8 cellular contexts compared by ENCODE assay signal in the genomic region with DNA sequence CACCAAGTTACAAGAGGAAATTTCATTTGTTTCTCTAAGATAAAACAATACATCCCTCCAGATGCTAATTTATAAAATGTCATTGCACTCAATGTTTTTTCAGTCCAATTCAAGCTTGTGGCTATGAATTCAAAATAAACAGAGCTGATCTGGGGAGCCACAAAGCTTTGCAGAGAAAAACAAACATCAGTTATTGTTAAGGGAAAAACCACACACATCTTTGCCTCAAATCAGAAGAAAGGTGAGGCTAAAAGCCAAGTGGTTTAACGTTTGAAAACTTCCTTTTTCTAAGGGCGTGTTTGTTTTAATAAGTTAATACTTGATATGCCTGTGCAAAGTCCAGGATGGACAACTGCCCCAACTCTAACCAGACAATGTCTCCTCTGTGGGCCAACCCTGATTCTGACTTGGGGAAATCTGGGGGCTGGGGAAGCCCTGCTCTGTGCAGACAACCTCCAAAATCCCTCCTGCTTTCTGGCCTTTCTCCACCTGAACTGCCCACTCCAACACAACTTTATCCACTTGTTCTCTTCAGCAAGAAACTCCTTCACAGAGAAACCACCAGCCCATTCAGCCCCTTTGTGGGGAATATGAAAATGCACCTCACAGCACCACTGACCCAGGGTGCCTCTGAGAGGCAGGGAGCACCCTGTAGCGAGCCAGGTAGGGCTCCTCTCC. TPM values are rescaled to one million over a fixed set of nuclear protein-coding genes. Genes with fewer than 3 reads are reported as not detected.
DNase-seq lines count a peak whose midpoint lies in the region; ATAC-seq and TF ChIP-seq lines count a peak whose summit lies in the region.

No MANE protein-coding gene starts in this region.

- no peaks in the 10 kb centered on the region for H3K36me3 ChIP-seq in CD8-positive, alpha-beta T cell (ENCODE audit: insufficient read depth, low read length)
- H3K36me3 ChIP-seq in Panc1 (ENCODE audit: control insufficient read depth, insufficient read depth, low read length) (no peaks in the 10 kb centered on the region), left lung (no peaks in the 10 kb centered on the region), tibial nerve (no peaks in the 10 kb centered on the region)

- CTCF ChIA-PET in CD8-positive, alpha-beta T cell (lab: Charles Lee), result interaction anchor here (1.0 to 6.6 kb wide), 3 partner anchors 32 to 78 kb away, joined by 3 to 36 read pairs (median 13); partner anchors contain the start of gene NT5E
- CTCF ChIA-PET in Panc1 (lab: Charles Lee), result no interaction called here

- H3K4me3 ChIP-seq in CD8-positive, alpha-beta T cell (ENCODE audit: low read depth, low read length), result no peak overlapping the region
- H3K4me3 ChIP-seq in Panc1 (ENCODE audit: low read depth in 2 of 2, low read length in 2 of 2) (peak overlapping the region in 1 of 2 experiments; percentile 35; a peak in 2 of 4 replicates), left lung (no peak overlapping the region), tibial nerve (no peak overlapping the region)

- TF ChIP-seq EP300 in tibial nerve (IDR thresholded peaks at IDR 0.05), result no peak

- TF ChIP-seq CTCF in CD8-positive, alpha-beta T cell (IDR thresholded peaks at IDR 0.05), result no peak
- no peak for TF ChIP-seq CTCF in Panc1 (IDR thresholded peaks at IDR 0.05)
- no peak for TF ChIP-seq CTCF in left lung (IDR thresholded peaks at IDR 0.05)
- TF ChIP-seq CTCF in tibial nerve (IDR thresholded peaks at IDR 0.05), result no peak

- H3K27me3 ChIP-seq in CD8-positive, alpha-beta T cell (ENCODE audit: insufficient read depth, low read length), result no peaks in the 10 kb centered on the region
- H3K27me3 ChIP-seq in Panc1 (ENCODE audit: control insufficient read depth, insufficient read depth, low read length) (no peaks in the 10 kb centered on the region), left lung (no peaks in the 10 kb centered on the region), tibial nerve (no peaks in the 10 kb centered on the region)

- BruUV-seq in Panc1 (replicated peaks; lab: Mats Ljungman, UMichigan), result no TSS peak

- H3K4me1 Mint-ChIP-seq in CD8-positive, alpha-beta T cell (ENCODE audit: low read depth), result peaks cover 67% of the 10 kb centered on the region

- no peaks in the 10 kb centered on the region for H3K9me3 Mint-ChIP-seq in CD8-positive, alpha-beta T cell

- H3K4me1 ChIP-seq in CD8-positive, alpha-beta T cell (ENCODE audit: insufficient read depth, low read length), result peaks cover 56% of the 10 kb centered on the region
- H3K4me1 ChIP-seq in Panc1 (ENCODE audit: control insufficient read depth, insufficient read depth, low read length), result peaks cover 20% of the 10 kb centered on the region
- H3K4me1 ChIP-seq in left lung, result peaks cover 12 to 22% of the 10 kb centered on the region in 2 donors
- peaks cover 0 to 25% (median 3%) of the 10 kb centered on the region in 4 donors for H3K4me1 ChIP-seq in tibial nerve

- intact Hi-C loops in CD8-positive, alpha-beta T cell (cut with DNase I, micrococcal nuclease), result loop anchor here in 1 of 2 experiments (2.0 to 5.0 kb wide), 2 partner anchors 62 to 77 kb away; no protein-coding TSS in a partner anchor
- intact Hi-C loops in Panc1 (cut with micrococcal nuclease; ENCODE audit: unreplicated experiment) (loop anchor here (10.0 kb wide), 1 partner anchor 59 kb away; no protein-coding TSS in a partner anchor), left lung (cut with DNase I) (no loop called here)

- TF ChIP-seq POLR2A in tibial nerve (IDR thresholded peaks at IDR 0.05), result no peak

- peak overlapping the region; percentile 24 for H3K4me3 Mint-ChIP-seq in CD8-positive, alpha-beta T cell

- 45 to 46% methylated on average over 3 of the region's 3 CpGs for WGBS in tibial nerve, 2 donors

- H3K27me3 Mint-ChIP-seq in CD8-positive, alpha-beta T cell (ENCODE audit: low read depth), result no peaks in the 10 kb centered on the region

- no peak overlapping the region for H3K27ac ChIP-seq in CD8-positive, alpha-beta T cell (ENCODE audit: low read depth, low read length)
- peak overlapping the region; percentile 74 for H3K27ac ChIP-seq in Panc1 (ENCODE audit: low read length)
- peak overlapping the region in 1 of 2 donors; percentile 48 for H3K27ac ChIP-seq in left lung
- peak overlapping the region in 1 of 4 donors; percentile 46 for H3K27ac ChIP-seq in tibial nerve

- no peak for DNase-seq in CD8-positive, alpha-beta T cell
- no peak for DNase-seq in Panc1 (ENCODE audit: low read depth, low spot score)
- DNase-seq in left lung, result no peak
- no peak for DNase-seq in pons (ENCODE audit: low spot score)
- no peak for DNase-seq in NCI-H2171 treated with DMSO at 0.1 percent for 48 hours (lab: John Stamatoyannopoulos, UW)
- DNase-seq in activated T-cell treated with anti-CD3 and anti-CD28 coated beads, Interleukin-2, amount 50 U/mL, for 48 hours, result no peak
- DNase-seq in tibial nerve (ENCODE audit: low spot score in 2 of 2), result no peak

- H3K27ac Mint-ChIP-seq in CD8-positive, alpha-beta T cell, result peak overlapping the region; percentile 91

- ATAC-seq in CD8-positive, alpha-beta T cell, result no peak
- peak; percentile 39 for ATAC-seq in GM21576 (IDR thresholded peaks at IDR 0.05; ENCODE audit: unreplicated experiment)
- ATAC-seq in Panc1, result peak; percentile 53
- peak; percentile 64 for ATAC-seq in left lung

- no peaks in the 10 kb centered on the region for H3K9me3 ChIP-seq in CD8-positive, alpha-beta T cell (ENCODE audit: low read length)
- no peaks in the 10 kb centered on the region for H3K9me3 ChIP-seq in Panc1 (ENCODE audit: control insufficient read depth, insufficient read depth, low read depth, low read length)
- no peaks in the 10 kb centered on the region for H3K9me3 ChIP-seq in left lung
- H3K9me3 ChIP-seq in tibial nerve, result no peaks in the 10 kb centered on the region

- in situ Hi-C loops in Panc1 (cut with HindIII; ENCODE audit: low pct_unique_long_range_greater_than_20kb, low sequenced_read_pairs), result no loop called here

- H3K36me3 Mint-ChIP-seq in CD8-positive, alpha-beta T cell, result no peaks in the 10 kb centered on the region

- POLR2A ChIA-PET in CD8-positive, alpha-beta T cell (lab: Charles Lee), result interaction anchor here (0.7 to 3.0 kb wide), 4 partner anchors 20 to 237 kb away, joined by 3 to 16 read pairs (median 4); partner anchors contain the start of genes NT5E and SYNCRIP
- POLR2A ChIA-PET in Panc1 (lab: Charles Lee), result no interaction called here

RNA-seq across cellular contexts. Expression of gene NT5E, which starts 44.6 kb away (rescaled TPM):
- 10 to 100 TPM; 12.7 to 13.0 TPM for total RNA-seq in CD8-positive, alpha-beta T cell
- 58.4 TPM for total RNA-seq in Panc1 (2021; ENCODE audit: unreplicated experiment)
- polyA plus RNA-seq in Panc1 (2012; ENCODE audit: insufficient read length), result 52.4 TPM
- 1 to 10 TPM; 9.1 to 10.0 TPM for total RNA-seq in left lung
- total RNA-seq in tibial nerve, result 10 to 100 TPM; 23.1 to 32.2 (median 28.6) TPM
